ENCODE assay signal across 12 cellular contexts in genomic region chr14:24952851-24953666, GRCh38.
DNase-seq lines count a peak whose midpoint lies in the region; FAIRE-seq and TF ChIP-seq lines count a peak whose summit lies in the region.
"Had no signal": no experiment of that assay in that cellular context is flagged by ENCODE, and none has a peak within 500 bp of the region (broad histone marks: within the 10 kb centered on the region; RNA-seq: fewer than 3 reads in every experiment).

No MANE protein-coding gene starts in this region.

- H3K4me1 Mint-ChIP-seq in Calu3 (ENCODE audit: low read depth, unreplicated experiment), result peaks cover 8% of the 10 kb centered on the region
- H3K4me1 Mint-ChIP-seq: activated CD8-positive, alpha-beta memory T cell treated with anti-CD3 and anti-CD28 coated beads, Interleukin-2, amount 10 ng/mL, durations not matched to agents 7 days and 5 days had no signal

- intact Hi-C loops in Calu3 (cut with micrococcal nuclease; ENCODE audit: unreplicated experiment), result no loop called here

- no peak for TF ChIP-seq CTCF in Calu3 (IDR thresholded peaks at IDR 0.05; ENCODE audit: unreplicated experiment)

- no TSS peak for BruUV-seq in Calu3 (replicated peaks; lab: Mats Ljungman, UMichigan)

- H3K9me3 Mint-ChIP-seq in Calu3 (ENCODE audit: low read depth, unreplicated experiment), result no peaks in the 10 kb centered on the region
- H3K9me3 Mint-ChIP-seq: CD8-positive, alpha-beta T cell had no signal

- peak; percentile 19 for DNase-seq in Calu3
- peak; percentile 11 for DNase-seq in HTR-8/SVneo (ENCODE audit: insufficient read length, low spot score)
- peak; percentile 62 for DNase-seq in left kidney (ENCODE audit: low read depth, low spot score)
- DNase-seq in ecto neural progenitor cell (ENCODE audit: low spot score), result no peak
- DNase-seq in activated CD4-positive, alpha-beta T cell treated with anti-CD3 and anti-CD28 coated beads, Interleukin-2, amount 50 U/mL, for 4 hours, result no peak
- no peak for DNase-seq in NCI-H2196 (lab: John Stamatoyannopoulos, UW; ENCODE audit: unreplicated experiment)
- no peak for DNase-seq in hepatic stellate cell (ENCODE audit: low spot score)
- DNase-seq: activated CD8-positive, alpha-beta memory T cell treated with anti-CD3 and anti-CD28 coated beads, Interleukin-2, amount 10 ng/mL, durations not matched to agents 7 days and 5 days; CD8-positive, alpha-beta T cell; esophagus squamous epithelium; NCI-H1436 had no signal

- CTCF ChIA-PET in Calu3 (lab: Charles Lee), result interaction anchor here (1.6 kb wide), 1 partner anchor 147 kb away, joined by 7 read pairs; no protein-coding TSS in a partner anchor

- no peaks in the 10 kb centered on the region for H3K27me3 Mint-ChIP-seq in Calu3 (ENCODE audit: unreplicated experiment)
- H3K27me3 Mint-ChIP-seq: activated CD8-positive, alpha-beta memory T cell treated with anti-CD3 and anti-CD28 coated beads, Interleukin-2, amount 10 ng/mL, durations not matched to agents 7 days and 5 days had no signal

- FAIRE-seq in HTR-8/SVneo (lab: Jason Lieb, UNC), result peak; percentile 89

- no peak overlapping the region for H3K4me3 Mint-ChIP-seq in Calu3 (ENCODE audit: low read depth, unreplicated experiment)
- H3K4me3 Mint-ChIP-seq: activated CD8-positive, alpha-beta memory T cell treated with anti-CD3 and anti-CD28 coated beads, Interleukin-2, amount 10 ng/mL, durations not matched to agents 7 days and 5 days; CD8-positive, alpha-beta T cell had no signal

- H3K27ac Mint-ChIP-seq in Calu3 (ENCODE audit: unreplicated experiment), result no peak overlapping the region
- H3K27ac Mint-ChIP-seq: activated CD8-positive, alpha-beta memory T cell treated with anti-CD3 and anti-CD28 coated beads, Interleukin-2, amount 10 ng/mL, durations not matched to agents 7 days and 5 days; CD8-positive, alpha-beta T cell had no signal

- no peaks in the 10 kb centered on the region for H3K36me3 Mint-ChIP-seq in Calu3 (ENCODE audit: insufficient read depth, unreplicated experiment)
- H3K36me3 Mint-ChIP-seq: activated CD8-positive, alpha-beta memory T cell treated with anti-CD3 and anti-CD28 coated beads, Interleukin-2, amount 10 ng/mL, durations not matched to agents 7 days and 5 days; CD8-positive, alpha-beta T cell had no signal

- H3K27ac ChIP-seq in angular gyrus (ENCODE audit: low read depth, low read length), result peak overlapping the region; percentile 32
- H3K27ac ChIP-seq: esophagus squamous epithelium had no signal

Comparison
In these comparisons a context has a peak if more than half of its experiments do, and no peak if none do; other contexts are left out.
1. DNase-seq: peak in Calu3 (single experiment), HTR-8/SVneo (single experiment) and left kidney (single experiment); none in ecto neural progenitor cell (single experiment), activated CD4-positive, alpha-beta T cell treated with anti-CD3 and anti-CD28 coated beads, Interleukin-2, amount 50 U/mL, for 4 hours (0 of 2), NCI-H2196 (single experiment) and hepatic stellate cell (single experiment).